8 cellular contexts compared by ENCODE assay signal in the genomic region with DNA sequence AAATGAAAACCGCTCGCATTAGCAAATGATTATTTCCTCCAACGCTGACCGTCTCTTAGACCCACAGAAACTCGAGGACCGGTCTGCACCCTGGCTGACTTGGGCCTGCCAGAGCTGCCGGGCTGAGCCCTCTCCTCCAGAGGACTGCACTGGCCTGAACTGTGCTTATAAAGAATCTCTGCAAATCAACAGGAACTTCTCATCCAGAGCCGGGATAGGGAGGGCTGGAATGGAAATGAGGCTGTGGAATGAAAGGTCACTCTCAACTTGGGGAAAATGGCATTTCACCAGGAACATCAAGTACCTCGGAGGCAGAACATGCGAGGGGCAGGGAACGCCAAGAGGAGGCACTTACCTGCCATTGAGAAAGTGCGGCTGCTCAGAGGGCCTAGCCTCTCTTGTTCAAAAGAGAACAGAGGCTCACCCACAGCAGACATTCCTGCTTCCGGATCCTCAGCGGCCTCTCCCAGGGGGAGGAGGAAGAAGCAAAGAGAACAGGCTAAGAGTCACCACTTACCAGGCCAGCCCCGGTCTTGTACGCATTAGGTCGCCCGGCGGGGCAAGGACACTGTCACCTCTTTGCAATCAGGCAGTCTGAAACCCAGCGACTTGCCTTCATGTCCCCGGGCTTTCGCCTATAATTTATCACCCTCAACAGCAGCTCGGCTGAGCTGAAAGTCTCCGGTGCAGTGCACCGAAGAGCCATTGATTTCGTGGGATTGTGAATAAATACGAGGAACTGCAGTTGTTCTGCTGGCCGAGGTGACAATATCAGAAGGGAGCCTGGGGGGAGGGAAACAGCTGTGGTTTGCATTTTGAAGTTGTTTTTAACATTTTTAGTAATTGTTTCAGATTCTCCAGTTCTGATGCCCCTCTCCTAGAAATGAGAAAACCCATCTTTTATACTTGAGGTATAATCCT. TPM values are rescaled to one million over a fixed set of nuclear protein-coding genes. Genes with fewer than 3 reads are reported as not detected.
DNase-seq lines count a peak whose midpoint lies in the region; ATAC-seq and TF ChIP-seq lines count a peak whose summit lies in the region.

No MANE protein-coding gene starts in this region.

- DNase-seq in COLO668 (lab: John Stamatoyannopoulos, UW; ENCODE audit: unreplicated experiment): peak; percentile 60
- DNase-seq in NB4 (ENCODE audit: low read depth): peak; percentile 78
- DNase-seq in heart left ventricle: peak; percentile 74 to 92 (median 82)
- DNase-seq in nucleus accumbens (lab: John Stamatoyannopoulos, UW): peak in 49 of 56 donors; percentile 14 to 81 (median 63)

- ATAC-seq in heart left ventricle (peak; percentile 66 to 81 (median 70)), HG03565 (IDR thresholded peaks at IDR 0.05; ENCODE audit: unreplicated experiment) (no peak), GM21576 (IDR thresholded peaks at IDR 0.05; ENCODE audit: unreplicated experiment) (no peak), HG02884 (IDR thresholded peaks at IDR 0.05; ENCODE audit: unreplicated experiment) (no peak)

- H3K27me3 ChIP-seq in heart left ventricle: no peaks in the 10 kb centered on the region

- TF ChIP-seq CTCF in NB4 (IDR thresholded peaks at IDR 0.05; ENCODE audit: low read depth, low read length) (no peak), heart left ventricle (IDR thresholded peaks at IDR 0.05) (no peak)

- H3K4me1 ChIP-seq in heart left ventricle: peaks cover 13 to 97% (median 70%) of the 10 kb centered on the region in 12 donors

- intact Hi-C loops in heart left ventricle (cut with DNase I): loop anchor here in 7 of 10 donors (1.0 to 5.0 kb wide), 9 partner anchors 34 to 47 kb away; no protein-coding TSS in a partner anchor

- no peaks in the 10 kb centered on the region for H3K36me3 ChIP-seq in heart left ventricle

- TF ChIP-seq POLR2A in NB4 (IDR thresholded peaks at IDR 0.05; ENCODE audit: extremely low read depth, insufficient read length) (no peak), heart left ventricle (IDR thresholded peaks at IDR 0.05) (peak in 1 of 2 donors; percentile 79)

- H3K4me3 ChIP-seq in NB4 (ENCODE audit: low read depth, low read length) (peak overlapping the region; percentile 23), heart left ventricle (peak overlapping the region in 11 of 12 donors; percentile 3 to 43 (median 17))

- WGBS in adipose tissue, 3 donors: 6 to 21% (median 11%) methylated on average over 27 to 28 of the region's 28 CpGs
- WGBS in heart left ventricle, 4 donors: 3 to 12% (median 5%) methylated on average over 22 to 28 of the region's 28 CpGs

- no peaks in the 10 kb centered on the region for H3K9me3 ChIP-seq in heart left ventricle

- H3K27ac ChIP-seq in adipose tissue (ENCODE audit: low read depth, low read length) (peak overlapping the region; percentile 98), heart left ventricle (peak overlapping the region; percentile 95 to 100 (median 98))

RNA-seq across cellular contexts. Expression of gene ZMYND8, which starts 37.6 kb away (rescaled TPM):
- 1 to 10 TPM; 5.0 to 9.1 (median 7.7) TPM for polyA plus RNA-seq in adipose tissue
- total RNA-seq in heart left ventricle: 10 to 100 TPM; 21.7 to 46.4 (median 28.9) TPM
- polyA plus RNA-seq in heart left ventricle: 10 to 100 TPM; 11.3 to 11.9 TPM

Comparison
In these comparisons a context has a peak if more than half of its experiments do, and no peak if none do; other contexts are left out.
1. ATAC-seq: peak in heart left ventricle (4 of 4); none in HG03565 (single experiment), GM21576 (single experiment) and HG02884 (single experiment).
2. Peak in every context shown above with its lines, with median percentiles within 50 percentile points of each other: DNase-seq.